ENCODE assay signal across 8 cellular contexts in genomic region chr6:131627724-131628682, GRCh38. TPM values are rescaled to one million over a fixed set of nuclear protein-coding genes. Genes with fewer than 3 reads are reported as not detected.
DNase-seq lines count a peak whose midpoint lies in the region; ATAC-seq and TF ChIP-seq lines count a peak whose summit lies in the region.

TSS of gene MED23 (minus strand) at chr6:131628242. CDS start at chr6:131628049, 193 bp downstream.

- peak within 1 kb of the TSS; percentile 90 to 93 for H4K8ac ChIP-seq in IMR-90 (ENCODE audit: low read depth in 2 of 2, low read length in 2 of 2)

- H3K4ac ChIP-seq in IMR-90 (ENCODE audit: low read depth, low read length): peak within 1 kb of the TSS; percentile 53

- H3K27ac ChIP-seq in IMR-90 (ENCODE audit: insufficient read depth, low read length) (peak within 1 kb of the TSS; percentile 62), OCI-LY7 (ENCODE audit: low read depth, low read length, poor library complexity, severe bottlenecking) (peak within 1 kb of the TSS; percentile 37)

- peak; percentile 74 for TF ChIP-seq RAD21 in IMR-90 (IDR thresholded peaks at IDR 0.05; ENCODE audit: low read length)

- H3K79me1 ChIP-seq in IMR-90 (ENCODE audit: low read depth in 1 of 2, low read length in 2 of 2): peaks cover 6 to 19% of the 10 kb centered on the region in 2 experiments; a peak in 3 of 4 replicates

- H2BK5ac ChIP-seq in IMR-90 (ENCODE audit: low read depth, low read length, poor library complexity, severe bottlenecking): peak within 1 kb of the TSS; percentile 57

- H3K14ac ChIP-seq in IMR-90 (replicated peaks; ENCODE audit: low read depth, low read length): peak within 1 kb of the TSS; percentile 90

- no peaks in the 10 kb centered on the region for H3K4me1 ChIP-seq in IMR-90 (ENCODE audit: control insufficient read depth, insufficient read depth, low read length)
- H3K4me1 ChIP-seq in OCI-LY7 (ENCODE audit: insufficient read depth, low read length, poor library complexity, severe bottlenecking): peaks cover 15% of the 10 kb centered on the region
- peaks cover 10% of the 10 kb centered on the region for H3K4me1 ChIP-seq in mononuclear cell (ENCODE audit: insufficient read depth, low read length)

- H4K91ac ChIP-seq in IMR-90 (ENCODE audit: insufficient read depth, low read depth, low read length): no peak within 1 kb of the TSS; the same call in 1 of the 2 replicates

- H2BK15ac ChIP-seq in IMR-90 (ENCODE audit: low read depth, low read length): 0 out of 3 replicates have a peak within 1 kb of the TSS, but pooled peaks have one; percentile 15

- H3K79me2 ChIP-seq in OCI-LY7 (ENCODE audit: insufficient read depth, low read depth, low read length): peaks cover 19% of the 10 kb centered on the region

- intact Hi-C loops in IMR-90 (cut with micrococcal nuclease): loop anchor here (1.0 kb wide), 1 partner anchor 109 kb away; no protein-coding TSS in a partner anchor
- intact Hi-C loops in OCI-LY7 (cut with micrococcal nuclease; ENCODE audit: unreplicated experiment): loop anchor here (1.0 to 2.0 kb wide), 2 partner anchors 429 to 565 kb away; partner anchors contain the start of gene EPB41L2

- H4K20me1 ChIP-seq in IMR-90 (ENCODE audit: insufficient read depth, low read length) (no peaks in the 10 kb centered on the region), OCI-LY7 (ENCODE audit: insufficient read depth, low read length) (no peaks in the 10 kb centered on the region)

- H3K9me1 ChIP-seq in IMR-90 (ENCODE audit: insufficient read depth, low read length): no peaks in the 10 kb centered on the region; the same call in 1 of the 2 replicates

- 0 out of 2 replicates have a peak within 1 kb of the TSS, but pooled peaks have one; percentile 20 for H2AK5ac ChIP-seq in IMR-90 (ENCODE audit: low read depth, low read length)

- ATAC-seq in GM21528 (IDR thresholded peaks at IDR 0.05; ENCODE audit: low FRiP score, unreplicated experiment) (peak; percentile 98), IMR-90 (ENCODE audit: low read depth) (peak; percentile 99)

- H2BK20ac ChIP-seq in IMR-90 (ENCODE audit: low read depth, low read length): no peak within 1 kb of the TSS

- H2BK120ac ChIP-seq in IMR-90 (ENCODE audit: low read depth, low read length): peak within 1 kb of the TSS; percentile 21; the same call in 1 of the 2 replicates

- peak; percentile 70; the same call in 1 of the 2 replicates for TF ChIP-seq POLR2A in IMR-90 (IDR thresholded peaks at IDR 0.05; ENCODE audit: low read depth, low read length)

- peak within 1 kb of the TSS; percentile 82 for H3K4me3 ChIP-seq in IMR-90 (ENCODE audit: insufficient read depth, low read depth, low read length)
- peak within 1 kb of the TSS; percentile 87 for H3K4me3 ChIP-seq in OCI-LY7 (ENCODE audit: low read depth, low read length, poor library complexity, severe bottlenecking)
- H3K4me3 ChIP-seq in mononuclear cell (ENCODE audit: low read length): peak within 1 kb of the TSS; percentile 91

- peak within 1 kb of the TSS; percentile 90 for H3K4me2 ChIP-seq in IMR-90 (ENCODE audit: low read depth, low read length)
- H3K4me2 ChIP-seq in OCI-LY7 (ENCODE audit: low read length): peak within 1 kb of the TSS; percentile 79

- H2AFZ ChIP-seq in IMR-90 (replicated peaks; ENCODE audit: low read length, poor library complexity): peak within 1 kb of the TSS; percentile 98
- H2AFZ ChIP-seq in OCI-LY7 (ENCODE audit: low read length): peak within 1 kb of the TSS; percentile 94

- DNase-seq in DMS153 (lab: John Stamatoyannopoulos, UW): peak; percentile 91
- DNase-seq in IMR-90: peak; percentile 92
- DNase-seq in OCI-LY7 (ENCODE audit: low spot score): peak; percentile 95
- DNase-seq in activated T-cell treated with anti-CD3 and anti-CD28 coated beads for 24 hours (ENCODE audit: low read depth): peak; percentile 97
- DNase-seq in epidermal melanocyte (ENCODE audit: insufficient read length, low spot score): peak; percentile 76
- DNase-seq in stimulated activated CD8-positive, alpha-beta memory T cell treated with anti-CD3 and anti-CD28 coated beads, Interleukin-4, amount 100 ng/mL, for 1 hour (ENCODE audit: low read depth in 2 of 2, low spot score in 1 of 2): peak; percentile 88 to 91

- H3K9me3 ChIP-seq in IMR-90 (ENCODE audit: control insufficient read depth, insufficient read depth, low read length) (no peaks in the 10 kb centered on the region), OCI-LY7 (ENCODE audit: low read length) (no peaks in the 10 kb centered on the region), mononuclear cell (ENCODE audit: low read depth, low read length) (no peaks in the 10 kb centered on the region)

- TF ChIP-seq CTCF in IMR-90 (conservative IDR thresholded peaks at IDR 0.05; ENCODE audit: low read depth, low read length) (peak; percentile 100; the same call in 1 of the 2 replicates), OCI-LY7 (conservative IDR thresholded peaks at IDR 0.05; ENCODE audit: low read length) (peak; percentile 98)

- in situ Hi-C loops in IMR-90 (cut with MboI; ENCODE audit: low sequenced_read_pairs): no loop called here

- peak within 1 kb of the TSS; percentile 92 for H2AK9ac ChIP-seq in IMR-90 (replicated peaks; ENCODE audit: low read depth, low read length, poor library complexity)

- dilution Hi-C loops in IMR-90 (cut with HindIII; ENCODE audit: low sequenced_read_pairs, unreplicated experiment): no loop called here

- CTCF ChIA-PET in IMR-90 (lab: Yijun Ruan, JAX): interaction anchor here (0.6 to 2.8 kb wide), 15 partner anchors 9 to 1985 kb away, joined by 3 to 23 read pairs (median 4); partner anchors contain the start of gene ENPP3
- CTCF ChIA-PET in OCI-LY7 (lab: Charles Lee; ENCODE audit: unreplicated experiment): interaction anchor here (0.6 to 2.5 kb wide), 9 partner anchors 9 to 430 kb away, joined by 3 to 13 read pairs (median 3); partner anchors contain the start of gene ENPP3

- H3K23ac ChIP-seq in IMR-90 (ENCODE audit: low read depth, low read length): peak within 1 kb of the TSS; percentile 92

- POLR2A ChIA-PET in IMR-90 (lab: Charles Lee; ENCODE audit: unreplicated experiment) (interaction anchor here (0.7 kb wide), 1 partner anchor 706 kb away, joined by 3 read pairs; no protein-coding TSS in a partner anchor), OCI-LY7 (lab: Charles Lee) (interaction anchor here (0.5 to 3.3 kb wide), 17 partner anchors 9 to 1078 kb away, joined by 3 to 24 read pairs (median 4); partner anchors contain the start of gene ENPP3)

- peak within 1 kb of the TSS; percentile 60 for H4K5ac ChIP-seq in IMR-90 (ENCODE audit: low read depth, low read length)

- H3K9me2 ChIP-seq in OCI-LY7 (ENCODE audit: insufficient read depth, low read length): no peaks in the 10 kb centered on the region

- H3K36me3 ChIP-seq in IMR-90 (ENCODE audit: control insufficient read depth, insufficient read depth, low read length) (peaks cover 5% of the 10 kb centered on the region), OCI-LY7 (ENCODE audit: insufficient read depth, low read length) (peaks cover 31% of the 10 kb centered on the region)

- BruUV-seq in IMR-90 (replicated peaks; lab: Mats Ljungman, UMichigan): TSS peak; percentile 62
- no TSS peak for BruUV-seq in OCI-LY7 (replicated peaks; lab: Mats Ljungman, UMichigan)

- H3K9ac ChIP-seq in IMR-90 (ENCODE audit: low read depth, low read length): peak within 1 kb of the TSS; percentile 76

- H3K18ac ChIP-seq in IMR-90 (ENCODE audit: low read depth, low read length): peak within 1 kb of the TSS; percentile 15; the same call in 1 of the 2 replicates

- WGBS in IMR-90 (ENCODE audit: extremely low coverage in 2 of 2, insufficient read length in 1 of 2), 2 experiments: 0% methylated on average over 22 of the region's 53 CpGs; no CpG with 5 or more reads in 1 of the 2 experiments

- peak within 1 kb of the TSS; percentile 94 for H3K56ac ChIP-seq in IMR-90 (ENCODE audit: extremely low read depth, insufficient read depth, low read length)

- H3K27me3 ChIP-seq in IMR-90 (ENCODE audit: control insufficient read depth, insufficient read depth, low read length): peaks cover 2% of the 10 kb centered on the region; the same call in 1 of the 2 replicates
- H3K27me3 ChIP-seq in mononuclear cell (ENCODE audit: insufficient read depth, low read length): no peaks in the 10 kb centered on the region

TF ChIP-seq in IMR-90, 13 proteins besides CTCF, POLR2A, EP300 and RAD21 (continues in another document):
- 0 out of 2 replicates have a peak, but pooled peaks have one; percentile 49 for TF ChIP-seq MXI1 (IDR thresholded peaks at IDR 0.05; ENCODE audit: borderline replicate concordance, low read depth, low read length)
- TF ChIP-seq MAZ (IDR thresholded peaks at IDR 0.05; ENCODE audit: borderline replicate concordance, low read depth, low read length): peak; percentile 90
- no peak for TF ChIP-seq RFX5 (IDR thresholded peaks at IDR 0.05; ENCODE audit: low read depth, low read length)
- no peak for TF ChIP-seq BHLHE40 (IDR thresholded peaks at IDR 0.05; ENCODE audit: low read depth, low read length)
- 0 out of 2 replicates have a peak, but pooled peaks have one; percentile 5 for TF ChIP-seq MAFK (IDR thresholded peaks at IDR 0.05; ENCODE audit: low read depth, low read length)
- peak; percentile 90; the same call in 1 of the 2 replicates for TF ChIP-seq CHD1 (IDR thresholded peaks at IDR 0.05; ENCODE audit: low read depth, low read length)
- TF ChIP-seq NFE2L2 (IDR thresholded peaks at IDR 0.05; ENCODE audit: low read depth, low read length): 0 out of 2 replicates have a peak, but pooled peaks have one; percentile 24
- peak; percentile 19; the same call in 1 of the 2 replicates for TF ChIP-seq FOS (IDR thresholded peaks at IDR 0.05; ENCODE audit: low read depth, low read length)
- peak; percentile 20; the same call in 1 of the 2 replicates for TF ChIP-seq USF2 (IDR thresholded peaks at IDR 0.05; ENCODE audit: low read depth, low read length)
- peak; percentile 73 for TF ChIP-seq SMC3 (IDR thresholded peaks at IDR 0.05; ENCODE audit: low read depth, low read length)

RNA-seq across cellular contexts. Expression of gene MED23, which starts in this region (rescaled TPM):
- total RNA-seq in IMR-90 (2012; rRNA removed) (38.3 and 40.7 TPM in 2 replicates), OCI-LY7 (2022) (34.2 and 39.9 TPM in 2 replicates), mononuclear cell (106 TPM)
- polyA plus RNA-seq in IMR-90 (2012; rRNA removed): 13.0 and 16.0 TPM in 2 replicates
- 2.7 and 3.1 TPM in 2 replicates for polyA plus RNA-seq in IMR-90 (2012; cell fraction: cytosol; rRNA removed)
- 9.6 and 68.2 TPM in 2 replicates for polyA plus RNA-seq in IMR-90 (2012; cell fraction: nucleus; rRNA removed; ENCODE audit: low replicate concordance)
- 28.2 and 30.2 TPM in 2 replicates for total RNA-seq in OCI-LY7 (2014; rRNA removed; shearing (Covaris generic))

Comparison
In these comparisons a context has a peak if more than half of its experiments do, and no peak if none do; other contexts are left out.
1. Peak in every context shown above with its lines: DNase-seq, ATAC-seq, H3K4me3 ChIP-seq and H3K27ac ChIP-seq.